Comparison of ENCODE assay signal across 8 cellular contexts in genomic region chr1:200880212-200880611, GRCh38. TPM values are rescaled to one million over a fixed set of nuclear protein-coding genes. Genes with fewer than 3 reads are reported as not detected.
DNase-seq lines count a peak whose midpoint lies in the region; ATAC-seq, FAIRE-seq and TF ChIP-seq lines count a peak whose summit lies in the region.
"Had no signal": no experiment of that assay in that cellular context is flagged by ENCODE, and none has a peak within 500 bp of the region (broad histone marks: within the 10 kb centered on the region; RNA-seq: fewer than 3 reads in every experiment).

No MANE protein-coding gene starts in this region.

- WGBS in ovary, 3 donors = 64 to 79% (median 77%) methylated on average over 3 of the region's 3 CpGs
- WGBS in tibial nerve, 2 donors = 49 to 51% methylated on average over 3 of the region's 3 CpGs

- H3K4me1 ChIP-seq in ovary (ENCODE audit: insufficient read depth) (no peaks in the 10 kb centered on the region), tibial nerve (no peaks in the 10 kb centered on the region)

- in situ Hi-C loops in GM13977 (cut with MboI; ENCODE audit: low pct_unique_long_range_greater_than_20kb, low sequenced_read_pairs, unreplicated experiment) = no loop called here

- ATAC-seq in HG03354 (IDR thresholded peaks at IDR 0.05; ENCODE audit: poor library complexity, severe bottlenecking, unreplicated experiment) = peak; percentile 79

- TF ChIP-seq EP300 in ovary (IDR thresholded peaks at IDR 0.05) = no peak
- no peak for TF ChIP-seq EP300 in tibial nerve (IDR thresholded peaks at IDR 0.05)

- no peaks in the 10 kb centered on the region for H3K27me3 ChIP-seq in ovary
- peaks cover 0 to 13% of the 10 kb centered on the region in 2 donors for H3K27me3 ChIP-seq in tibial nerve

- H3K27ac ChIP-seq in ovary (no peak overlapping the region), tibial nerve (no peak overlapping the region)

- H3K4me3 ChIP-seq in ovary = no peak overlapping the region
- no peak overlapping the region for H3K4me3 ChIP-seq in tibial nerve

- H3K9me3 ChIP-seq in ovary = no peaks in the 10 kb centered on the region
- no peaks in the 10 kb centered on the region for H3K9me3 ChIP-seq in tibial nerve

- TF ChIP-seq POLR2A in ovary (IDR thresholded peaks at IDR 0.05) (no peak), tibial nerve (IDR thresholded peaks at IDR 0.05) (no peak)

- DNase-seq in GM13977 (ENCODE audit: low spot score) = peak; percentile 60
- no peak for DNase-seq in GM19239 (ENCODE audit: insufficient read length, low spot score)
- peak; percentile 89 for DNase-seq in epidermal melanocyte (ENCODE audit: insufficient read length, low spot score)
- no peak for DNase-seq in ovary
- DNase-seq in tibial nerve (ENCODE audit: low spot score in 2 of 2) = no peak
- DNase-seq in SIG-M5 (lab: John Stamatoyannopoulos, UW) = no peak
- DNase-seq: naive B cell had no signal

- no peak for TF ChIP-seq CTCF in GM13977 (IDR thresholded peaks at IDR 0.05; ENCODE audit: extremely low read depth, insufficient read depth, missing control alignments)
- TF ChIP-seq CTCF in ovary (IDR thresholded peaks at IDR 0.05) = no peak
- no peak for TF ChIP-seq CTCF in tibial nerve (IDR thresholded peaks at IDR 0.05)

- intact Hi-C loops in ovary (cut with DNase I) = no loop called here

- H3K36me3 ChIP-seq in ovary (no peaks in the 10 kb centered on the region), tibial nerve (no peaks in the 10 kb centered on the region)

- FAIRE-seq in GM19239 (lab: Jason Lieb, UNC) = peak; percentile 97

RNA-seq across cellular contexts. Expression of gene GPR25, which starts 7.4 kb away (rescaled TPM):
- not detected for total RNA-seq in ovary
- polyA plus RNA-seq in ovary = under 1 TPM in 1 of 2 donors, not detected in 1; 0.06 TPM
- not detected for total RNA-seq in tibial nerve

RNA-seq across cellular contexts. Expression of gene INAVA, which starts 14.5 kb away (rescaled TPM):
- 1 to 10 TPM in 3 of 7 donors, under 1 TPM in 2, not detected in 2; 0.59 to 7.9 (median 1.1) TPM for total RNA-seq in ovary
- polyA plus RNA-seq in ovary = under 1 TPM; 0.18 TPM
- total RNA-seq in tibial nerve = not detected

Comparison
In these comparisons a context has a peak if more than half of its experiments do, and no peak if none do; other contexts are left out.
1. DNase-seq: peak in GM13977 (single experiment) and epidermal melanocyte (single experiment); none in GM19239 (single experiment), ovary (0 of 5), tibial nerve (0 of 2) and SIG-M5 (single experiment).